ENCODE assay signal across 1 cellular context in the genomic region with DNA sequence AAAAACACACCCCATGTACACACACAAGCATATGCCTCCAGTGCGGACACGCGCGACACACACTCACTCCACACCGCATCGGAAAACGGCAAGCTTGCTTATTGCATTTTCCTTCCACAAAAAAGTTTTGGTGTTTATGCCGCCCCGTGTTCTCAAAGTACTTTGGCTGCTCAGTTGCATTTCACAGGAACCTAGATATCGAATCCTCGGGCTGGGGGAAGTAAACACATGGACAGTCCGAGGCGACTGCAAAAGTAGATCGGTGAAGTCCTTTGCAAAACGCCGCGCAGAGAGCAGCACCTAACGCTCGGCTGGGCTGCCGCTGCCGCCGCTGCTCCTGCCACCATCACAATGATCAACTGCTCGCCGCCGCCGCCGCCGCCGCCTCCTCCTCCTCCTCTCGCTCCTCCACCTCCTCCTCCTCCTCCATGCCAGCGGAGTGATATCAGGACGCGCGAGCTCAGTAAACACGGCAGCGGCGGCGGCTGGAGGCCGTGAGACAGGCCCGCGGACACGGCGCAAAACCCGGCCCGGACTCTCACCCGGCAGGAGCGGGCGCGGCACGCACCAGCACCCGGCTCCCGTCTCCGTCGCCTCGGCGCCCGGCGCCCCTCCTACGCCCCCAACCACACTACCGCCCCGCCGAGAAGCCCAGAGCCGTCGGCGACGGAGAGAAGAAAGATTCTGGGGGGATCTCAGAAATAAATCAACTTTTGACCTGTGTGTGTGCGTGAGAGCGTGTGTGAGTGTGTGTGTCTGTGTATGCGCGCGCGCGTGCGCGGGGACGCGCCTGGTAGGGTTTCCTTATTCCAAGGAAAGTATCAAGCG.
TF ChIP-seq lines count a peak whose summit lies in the region.

TSS of gene MAML3 (minus strand) at position 441 of the 828 bp plus-strand sequence. CDS start 857 bp downstream, outside the sequence.

TF ChIP-seq in WTC11, 78 proteins besides CTCF, POLR2A, EP300 and RAD21 (continued from another document and continues in another):
- TF ChIP-seq, protein P1, sequence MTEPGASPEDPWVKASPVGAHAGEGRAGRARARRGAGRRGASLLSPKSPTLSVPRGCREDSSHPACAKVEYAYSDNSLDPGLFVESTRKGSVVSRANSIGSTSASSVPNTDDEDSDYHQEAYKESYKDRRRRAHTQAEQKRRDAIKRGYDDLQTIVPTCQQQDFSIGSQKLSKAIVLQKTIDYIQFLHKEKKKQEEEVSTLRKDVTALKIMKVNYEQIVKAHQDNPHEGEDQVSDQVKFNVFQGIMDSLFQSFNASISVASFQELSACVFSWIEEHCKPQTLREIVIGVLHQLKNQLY (CRISPR knock-in tag; IDR thresholded peaks at IDR 0.05) = no peak
- TF ChIP-seq CREM (CRISPR knock-in tag; IDR thresholded peaks at IDR 0.05) (0 out of 2 replicates have a peak, but pooled peaks have one; percentile 69), AFF4 (CRISPR knock-in tag; IDR thresholded peaks at IDR 0.05; ENCODE audit: borderline replicate concordance) (peak; percentile 85; the same call in 1 of the 2 replicates), NR1H2 (CRISPR knock-in tag; IDR thresholded peaks at IDR 0.05) (no peak), EMX1 (CRISPR knock-in tag; IDR thresholded peaks at IDR 0.05) (no peak), GABPB1 (CRISPR knock-in tag; IDR thresholded peaks at IDR 0.05) (peak; percentile 76), MXD4 (CRISPR knock-in tag; IDR thresholded peaks at IDR 0.05; ENCODE audit: borderline replicate concordance) (no peak), USF2 (CRISPR knock-in tag; IDR thresholded peaks at IDR 0.05) (peak; percentile 52), PRRX2 (CRISPR knock-in tag; IDR thresholded peaks at IDR 0.05) (peak; percentile 30; the same call in 1 of the 2 replicates), ATF6 (CRISPR knock-in tag; IDR thresholded peaks at IDR 0.05) (no peak), ATF1 (CRISPR knock-in tag; IDR thresholded peaks at IDR 0.05) (no peak), ZNF396 (CRISPR knock-in tag; IDR thresholded peaks at IDR 0.05; ENCODE audit: borderline replicate concordance) (0 out of 2 replicates have a peak, but pooled peaks have one; percentile 33), OVOL2 (CRISPR knock-in tag; IDR thresholded peaks at IDR 0.05; ENCODE audit: borderline replicate concordance) (no peak), STAT6 (CRISPR knock-in tag; conservative IDR thresholded peaks at IDR 0.05; ENCODE audit: low read depth) (no peak), JUN (CRISPR knock-in tag; IDR thresholded peaks at IDR 0.05) (no peak), CREB1 (CRISPR knock-in tag; IDR thresholded peaks at IDR 0.05) (no peak), ZNF121 (CRISPR knock-in tag; IDR thresholded peaks at IDR 0.05) (peak; percentile 33; the same call in 1 of the 2 replicates), HMGA2 (CRISPR knock-in tag; IDR thresholded peaks at IDR 0.05) (no peak), NFE2L1 (CRISPR knock-in tag; IDR thresholded peaks at IDR 0.05) (no peak; the same call in 1 of the 2 replicates), ERG (CRISPR knock-in tag; IDR thresholded peaks at IDR 0.05) (no peak), NFATC4 (CRISPR knock-in tag; IDR thresholded peaks at IDR 0.05) (no peak), E2F5 (CRISPR knock-in tag; IDR thresholded peaks at IDR 0.05) (no peak), ESRRA (CRISPR knock-in tag; IDR thresholded peaks at IDR 0.05; ENCODE audit: borderline replicate concordance) (peak; percentile 64; the same call in 1 of the 2 replicates), ZNF317 (CRISPR knock-in tag; IDR thresholded peaks at IDR 0.05; ENCODE audit: borderline replicate concordance, low read depth) (no peak), ZNF671 (CRISPR knock-in tag; IDR thresholded peaks at IDR 0.05) (no peak), AR (CRISPR knock-in tag; IDR thresholded peaks at IDR 0.05) (no peak), SMAD3 (CRISPR knock-in tag; IDR thresholded peaks at IDR 0.05; ENCODE audit: borderline replicate concordance) (0 out of 2 replicates have a peak, but pooled peaks have one; percentile 23), NR2C2 (CRISPR knock-in tag; IDR thresholded peaks at IDR 0.05) (no peak), E2F4 (CRISPR knock-in tag; IDR thresholded peaks at IDR 0.05; ENCODE audit: borderline replicate concordance, low read depth) (no peak), ZNF138 (CRISPR knock-in tag; conservative IDR thresholded peaks at IDR 0.05) (peak; percentile 71; the same call in 1 of the 2 replicates)
- TF ChIP-seq, protein P2, sequence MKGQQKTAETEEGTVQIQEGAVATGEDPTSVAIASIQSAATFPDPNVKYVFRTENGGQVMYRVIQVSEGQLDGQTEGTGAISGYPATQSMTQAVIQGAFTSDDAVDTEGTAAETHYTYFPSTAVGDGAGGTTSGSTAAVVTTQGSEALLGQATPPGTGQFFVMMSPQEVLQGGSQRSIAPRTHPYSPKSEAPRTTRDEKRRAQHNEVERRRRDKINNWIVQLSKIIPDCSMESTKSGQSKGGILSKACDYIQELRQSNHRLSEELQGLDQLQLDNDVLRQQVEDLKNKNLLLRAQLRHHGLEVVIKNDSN (CRISPR knock-in tag; IDR thresholded peaks at IDR 0.05) = no peak
